In the genomic region with DNA sequence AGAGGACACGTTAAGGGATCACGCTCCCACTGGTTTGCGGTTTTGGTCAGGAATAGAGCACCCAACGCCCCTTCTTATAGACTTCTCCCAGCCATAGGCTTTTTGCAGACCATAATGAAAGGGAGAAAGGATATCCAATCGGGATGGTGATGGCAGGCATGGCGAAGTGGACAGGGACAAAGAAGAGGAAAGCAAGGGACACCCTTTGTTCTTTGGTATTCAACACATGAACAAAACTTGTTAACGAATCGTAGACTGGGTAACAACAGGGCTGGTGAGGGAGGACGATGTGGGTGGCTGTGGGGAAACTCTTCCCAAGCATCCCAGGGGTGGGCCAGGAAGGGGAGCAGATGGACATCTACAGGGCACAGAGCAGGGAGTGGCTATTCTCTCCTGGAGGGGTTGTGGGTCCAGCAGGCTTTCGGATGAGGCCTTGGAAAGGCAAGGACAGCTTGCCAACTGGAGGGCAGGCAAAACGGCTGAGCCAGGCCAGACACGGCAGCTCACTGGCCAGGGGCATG, we compare ENCODE assay signal across 9 cellular contexts. TPM values are rescaled to one million over a fixed set of nuclear protein-coding genes. Genes with fewer than 3 reads are reported as not detected.
DNase-seq lines count a peak whose midpoint lies in the region; ATAC-seq and TF ChIP-seq lines count a peak whose summit lies in the region.
"Had no signal": no experiment of that assay in that cellular context is flagged by ENCODE, and none has a peak within 500 bp of the region (broad histone marks: within the 10 kb centered on the region; RNA-seq: fewer than 3 reads in every experiment).

No MANE protein-coding gene starts in this region.

- no peaks in the 10 kb centered on the region for H3K27me3 ChIP-seq in brain microvascular endothelial cell (replicated peaks)

- peak overlapping the region; percentile 82 for H3K4me3 ChIP-seq in brain microvascular endothelial cell (ENCODE audit: low read depth, low read length)

- peaks cover 24% of the 10 kb centered on the region for H3K36me3 ChIP-seq in brain microvascular endothelial cell (replicated peaks)

- no peak overlapping the region for H3K27ac ChIP-seq in brain microvascular endothelial cell

- in situ Hi-C loops in brain microvascular endothelial cell (cut with HindIII; ENCODE audit: low pct_ligation_motif_present, low sequenced_read_pairs) (no loop called here), GM13977 (cut with MboI; ENCODE audit: low pct_unique_long_range_greater_than_20kb, low sequenced_read_pairs, unreplicated experiment) (no loop called here)

- peaks cover 24 to 26% of the 10 kb centered on the region in 2 donors for H3K36me3 Mint-ChIP-seq in activated T-cell treated with anti-CD3 and anti-CD28 coated beads, Interleukin-2, amount 50 U/mL, for 72 hours (ENCODE audit: insufficient read depth in 2 of 2)
- H3K36me3 Mint-ChIP-seq in memory B cell (peaks cover 19% of the 10 kb centered on the region), type B pancreatic cell (peaks cover 27% of the 10 kb centered on the region)

- DNase-seq in activated T-cell treated with anti-CD3 and anti-CD28 coated beads, Interleukin-2, amount 50 U/mL, for 72 hours = no peak
- DNase-seq in activated T-cell treated with anti-CD3 and anti-CD28 coated beads, Interleukin-2, amount 50 U/mL, for 1 hour = no peak
- DNase-seq in brain microvascular endothelial cell = no peak
- no peak for DNase-seq in memory B cell (ENCODE audit: low spot score in 2 of 2)
- DNase-seq in type B pancreatic cell (ENCODE audit: extremely low spot score, unreplicated experiment) = no peak
- DNase-seq in GM13977 (ENCODE audit: low spot score) = no peak
- no peak for DNase-seq in NCI-H524 (lab: John Stamatoyannopoulos, UW)
- DNase-seq: DMS 273 treated with DMSO at 0.1 percent for 48 hours had no signal

- H3K27ac Mint-ChIP-seq in activated T-cell treated with anti-CD3 and anti-CD28 coated beads, Interleukin-2, amount 50 U/mL, for 72 hours = peak overlapping the region; percentile 81
- H3K27ac Mint-ChIP-seq in memory B cell = peak overlapping the region; percentile 99
- H3K27ac Mint-ChIP-seq in type B pancreatic cell = peak overlapping the region; percentile 100

- no peaks in the 10 kb centered on the region for H3K9me3 Mint-ChIP-seq in activated T-cell treated with anti-CD3 and anti-CD28 coated beads, Interleukin-2, amount 50 U/mL, for 72 hours
- no peaks in the 10 kb centered on the region for H3K9me3 Mint-ChIP-seq in memory B cell
- no peaks in the 10 kb centered on the region for H3K9me3 Mint-ChIP-seq in type B pancreatic cell

- H3K27me3 Mint-ChIP-seq in activated T-cell treated with anti-CD3 and anti-CD28 coated beads, Interleukin-2, amount 50 U/mL, for 72 hours (ENCODE audit: low read depth) = no peaks in the 10 kb centered on the region
- no peaks in the 10 kb centered on the region for H3K27me3 Mint-ChIP-seq in memory B cell
- H3K27me3 Mint-ChIP-seq in type B pancreatic cell = peaks cover 6% of the 10 kb centered on the region

- TF ChIP-seq CTCF in brain microvascular endothelial cell (IDR thresholded peaks at IDR 0.05; ENCODE audit: low read depth, low read length, missing control alignments) = no peak
- no peak for TF ChIP-seq CTCF in type B pancreatic cell (conservative IDR thresholded peaks at IDR 0.05)
- no peak for TF ChIP-seq CTCF in GM13977 (IDR thresholded peaks at IDR 0.05; ENCODE audit: extremely low read depth, insufficient read depth, missing control alignments)

- H3K4me3 Mint-ChIP-seq in activated T-cell treated with anti-CD3 and anti-CD28 coated beads, Interleukin-2, amount 50 U/mL, for 72 hours = peak overlapping the region; percentile 97
- H3K4me3 Mint-ChIP-seq in memory B cell (peak overlapping the region; percentile 98), type B pancreatic cell (peak overlapping the region; percentile 99)

- ATAC-seq in activated T-cell treated with anti-CD3 and anti-CD28 coated beads, Interleukin-2, amount 50 U/mL, for 72 hours (replicated peaks in 1 of 2) = no peak
- no peak for ATAC-seq in memory B cell (ENCODE audit: low read depth)
- ATAC-seq in GM21825 (IDR thresholded peaks at IDR 0.05; ENCODE audit: unreplicated experiment) = no peak

- peaks cover 35% of the 10 kb centered on the region for H3K4me1 Mint-ChIP-seq in activated T-cell treated with anti-CD3 and anti-CD28 coated beads, Interleukin-2, amount 50 U/mL, for 72 hours (ENCODE audit: low read depth)
- peaks cover 26% of the 10 kb centered on the region for H3K4me1 Mint-ChIP-seq in memory B cell
- H3K4me1 Mint-ChIP-seq in type B pancreatic cell (ENCODE audit: unreplicated experiment) = peaks cover 23% of the 10 kb centered on the region

RNA-seq across cellular contexts. Expression of gene HSP90AB1, which starts 1.4 kb away (rescaled TPM):
- total RNA-seq in activated T-cell treated with anti-CD3 and anti-CD28 coated beads, Interleukin-2, amount 50 U/mL, for 72 hours = 1,000 to 10,000 TPM in 1 of 2 donors, 100 to 1,000 TPM in 1; 915 to 1,109 TPM
- total RNA-seq in type B pancreatic cell (ENCODE audit: low replicate concordance) = 880 and 1,082 TPM in 2 replicates

RNA-seq across cellular contexts. Expression of gene SLC35B2, which starts 11.9 kb away (rescaled TPM):
- 10 to 100 TPM; 13.9 to 16.9 TPM for total RNA-seq in activated T-cell treated with anti-CD3 and anti-CD28 coated beads, Interleukin-2, amount 50 U/mL, for 72 hours
- 39.6 and 46.1 TPM in 2 replicates for total RNA-seq in type B pancreatic cell (ENCODE audit: low replicate concordance)

RNA-seq across cellular contexts. Expression of gene NFKBIE, which starts 19.9 kb away (rescaled TPM):
- total RNA-seq in activated T-cell treated with anti-CD3 and anti-CD28 coated beads, Interleukin-2, amount 50 U/mL, for 72 hours = 10 to 100 TPM; 18.1 to 19.8 TPM
- total RNA-seq in type B pancreatic cell (ENCODE audit: low replicate concordance) = 9.2 and 10.7 TPM in 2 replicates

RNA-seq across cellular contexts. Expression of gene SLC29A1, which starts 22.1 kb away (rescaled TPM):
- 10 to 100 TPM; 21.7 to 28.0 TPM for total RNA-seq in activated T-cell treated with anti-CD3 and anti-CD28 coated beads, Interleukin-2, amount 50 U/mL, for 72 hours
- 33.6 and 50.9 TPM in 2 replicates for total RNA-seq in type B pancreatic cell (ENCODE audit: low replicate concordance)

RNA-seq across cellular contexts. Expression of gene TMEM151B, which starts 24.8 kb away (rescaled TPM):
- total RNA-seq in activated T-cell treated with anti-CD3 and anti-CD28 coated beads, Interleukin-2, amount 50 U/mL, for 72 hours = under 1 TPM in 1 of 2 donors, not detected in 1; 0.25 TPM
- 0.52 and 3.2 TPM in 2 replicates for total RNA-seq in type B pancreatic cell (ENCODE audit: low replicate concordance)
